Comparison of ENCODE assay signal across 11 cellular contexts in the genomic region with DNA sequence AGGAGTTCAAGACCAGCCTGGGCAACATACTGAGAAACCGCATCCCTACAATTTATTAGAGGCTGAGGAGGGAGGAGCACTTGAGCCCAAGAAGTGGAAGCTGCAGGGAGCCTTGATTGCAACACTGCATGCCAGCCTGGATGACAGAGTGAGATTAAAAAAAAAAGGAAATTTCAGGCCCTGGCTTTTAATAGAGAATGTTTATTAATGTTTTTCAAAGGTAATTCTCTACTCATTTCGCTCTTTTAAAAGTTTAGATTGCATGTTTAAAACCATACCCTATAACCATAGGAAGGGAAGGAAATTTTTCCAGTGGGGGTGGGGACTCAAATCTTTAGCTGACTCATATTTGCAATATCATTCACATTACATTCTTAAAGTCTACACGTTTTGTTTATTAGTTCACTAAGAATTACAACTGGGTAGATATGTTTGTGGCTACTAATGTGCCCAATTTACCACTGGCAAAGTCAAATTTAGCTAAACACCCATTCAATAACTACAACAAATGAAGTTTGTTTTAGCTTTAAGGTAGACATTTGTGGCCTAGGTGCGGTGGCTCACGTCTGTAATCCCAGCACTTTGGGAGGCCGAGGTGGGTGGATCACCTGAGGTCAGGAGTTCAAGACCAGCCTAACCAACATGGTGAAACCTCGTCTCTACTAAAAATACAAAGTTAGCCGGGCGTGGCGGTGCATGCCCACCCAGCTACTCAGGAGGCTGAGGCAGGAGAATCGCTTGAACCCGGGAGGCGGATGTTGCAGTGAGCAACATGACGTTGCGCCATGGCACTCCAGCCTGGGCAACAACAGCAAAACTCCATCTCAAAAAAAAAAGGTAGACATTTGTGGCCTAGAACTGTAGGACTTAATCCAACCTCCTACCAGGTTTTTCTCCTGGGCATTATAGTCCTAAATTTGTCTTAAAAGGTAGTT. TPM values are rescaled to one million over a fixed set of nuclear protein-coding genes. Genes with fewer than 3 reads are reported as not detected.
A peak's percentile ranks its signal among the peaks of the same experiment; 100 is the strongest.
DNase-seq lines count a peak whose midpoint lies in the region; ATAC-seq, FAIRE-seq and TF ChIP-seq lines count a peak whose summit lies in the region.
"Had no signal": no experiment of that assay in that cellular context is flagged by ENCODE, and none has a peak within 500 bp of the region (broad histone marks: within the 10 kb centered on the region; RNA-seq: fewer than 3 reads in every experiment).

No MANE protein-coding gene starts in this region.

- DNase-seq in HepG2 (ENCODE audit: low spot score): no peak
- DNase-seq in right lobe of liver: no peak
- no peak for DNase-seq in RWPE2 (ENCODE audit: low spot score)
- DNase-seq in epithelial cell of prostate (ENCODE audit: low read depth, low spot score): no peak
- no peak for DNase-seq in type B pancreatic cell (ENCODE audit: extremely low spot score, unreplicated experiment)
- no peak for DNase-seq in NCI-H2171 (lab: John Stamatoyannopoulos, UW)
- no peak for DNase-seq in gastrocnemius medialis
- DNase-seq: COR-L47, NCI-H82 had no signal

- peaks cover 66% of the 10 kb centered on the region for H4K20me1 ChIP-seq in HepG2 (ENCODE audit: insufficient read depth, low read length)

- H3K4me2 ChIP-seq in HepG2 (ENCODE audit: low read depth, low read length): no peak overlapping the region

- H3K36me3 Mint-ChIP-seq in type B pancreatic cell: peaks cover 9% of the 10 kb centered on the region

- intact Hi-C loops in HepG2 (cut with micrococcal nuclease; ENCODE audit: unreplicated experiment) (no loop called here), right lobe of liver (cut with DNase I) (no loop called here), gastrocnemius medialis (cut with DNase I; ENCODE audit: low total_unique reads) (no loop called here)

- no peaks in the 10 kb centered on the region for H3K9me3 Mint-ChIP-seq in type B pancreatic cell

- H3K9me3 ChIP-seq in HepG2 (ENCODE audit: low read length): no peaks in the 10 kb centered on the region
- no peaks in the 10 kb centered on the region for H3K9me3 ChIP-seq in right lobe of liver
- H3K9me3 ChIP-seq in RWPE2 (ENCODE audit: severe bottlenecking): no peaks in the 10 kb centered on the region
- no peaks in the 10 kb centered on the region for H3K9me3 ChIP-seq in gastrocnemius medialis
- H3K9me3 ChIP-seq: suprapubic skin had no signal

- no peak for FAIRE-seq in HepG2 (lab: Jason Lieb, UNC)

- H3K36me3 ChIP-seq in HepG2 (replicated peaks in 1 of 2; ENCODE audit: control insufficient read depth in 1 of 2, insufficient read depth in 2 of 2, low read length in 2 of 2): peaks cover 3 to 6% of the 10 kb centered on the region in 2 experiments; a peak in 2 of 5 replicates
- H3K36me3 ChIP-seq in right lobe of liver: no peaks in the 10 kb centered on the region
- H3K36me3 ChIP-seq in RWPE2 (ENCODE audit: low read depth): peaks cover 3% of the 10 kb centered on the region; the same call in 1 of the 2 replicates
- H3K36me3 ChIP-seq in gastrocnemius medialis: no peaks in the 10 kb centered on the region

- no peak for TF ChIP-seq RAD21 in HepG2 (CRISPR knock-in tag; IDR thresholded peaks at IDR 0.05)

- H3K4me1 ChIP-seq in HepG2 (ENCODE audit: insufficient read depth, low read length): peaks cover 38% of the 10 kb centered on the region
- peaks cover 0 to 9% (median 0%) of the 10 kb centered on the region in 4 donors for H3K4me1 ChIP-seq in right lobe of liver
- H3K4me1 ChIP-seq in RWPE2 (ENCODE audit: insufficient read depth, poor library complexity, severe bottlenecking): peaks cover 33% of the 10 kb centered on the region
- H3K4me1 ChIP-seq in gastrocnemius medialis: peaks cover 15 to 22% of the 10 kb centered on the region in 2 donors

- CTCF ChIA-PET in HepG2 (lab: Yijun Ruan, JAX; ENCODE audit: low intra/inter-chr PET ratio, low total read pairs): no interaction called here

- H2AFZ ChIP-seq in HepG2 (ENCODE audit: low read length): no peak overlapping the region

- no peaks in the 10 kb centered on the region for H3K27me3 Mint-ChIP-seq in type B pancreatic cell

- peak overlapping the region; percentile 27 for H3K4me3 Mint-ChIP-seq in type B pancreatic cell

- H3K27ac ChIP-seq in HepG2 (ENCODE audit: extremely low read length, insufficient read depth, low read length): no peak overlapping the region
- H3K27ac ChIP-seq in right lobe of liver: no peak overlapping the region
- H3K27ac ChIP-seq in RWPE2 (ENCODE audit: poor library complexity, severe bottlenecking): peak overlapping the region; percentile 80
- peak overlapping the region; percentile 27 for H3K27ac ChIP-seq in epithelial cell of prostate
- no peak overlapping the region for H3K27ac ChIP-seq in gastrocnemius medialis
- H3K27ac ChIP-seq: suprapubic skin had no signal

- TF ChIP-seq POLR2A in HepG2 (IDR thresholded peaks at IDR 0.05; ENCODE audit: insufficient read depth in 1 of 2, low read depth in 2 of 2, low read length in 2 of 2) (no peak), right lobe of liver (IDR thresholded peaks at IDR 0.05) (no peak), gastrocnemius medialis (IDR thresholded peaks at IDR 0.05) (no peak)

- H3K4me1 Mint-ChIP-seq in type B pancreatic cell (ENCODE audit: unreplicated experiment): peaks cover 34% of the 10 kb centered on the region

- POLR2A ChIA-PET in HepG2 (lab: Yijun Ruan, JAX): interaction anchor here (1.1 kb wide), 1 partner anchor 85 kb away, joined by 3 read pairs; a partner anchor contains a TSS

- H3K27me3 ChIP-seq in HepG2 (ENCODE audit: control insufficient read depth in 1 of 2, insufficient read depth in 2 of 2, low read length in 2 of 2) (no peaks in the 10 kb centered on the region; a peak in 1 of 5 replicates), right lobe of liver (no peaks in the 10 kb centered on the region), RWPE2 (ENCODE audit: insufficient read depth, poor library complexity, severe bottlenecking) (no peaks in the 10 kb centered on the region), gastrocnemius medialis (no peaks in the 10 kb centered on the region)
- H3K27me3 ChIP-seq: suprapubic skin had no signal

- ATAC-seq in HepG2: no peak
- ATAC-seq in right lobe of liver: no peak
- peak; percentile 24; the same call in 1 of the 3 replicates for ATAC-seq in RWPE2 (ENCODE audit: low read depth)
- no peak for ATAC-seq in GM19397 (IDR thresholded peaks at IDR 0.05; ENCODE audit: unreplicated experiment)
- no peak for ATAC-seq in gastrocnemius medialis

- BruUV-seq in HepG2 (replicated peaks; lab: Mats Ljungman, UMichigan): no TSS peak

- no peak overlapping the region for H3K4me3 ChIP-seq in HepG2 (replicated peaks in 1 of 3; ENCODE audit: insufficient read depth in 1 of 3, low read depth in 2 of 3, low read length in 3 of 3)
- H3K4me3 ChIP-seq in right lobe of liver: no peak overlapping the region
- no peak overlapping the region for H3K4me3 ChIP-seq in RWPE2 (ENCODE audit: severe bottlenecking)
- no peak overlapping the region for H3K4me3 ChIP-seq in gastrocnemius medialis
- H3K4me3 ChIP-seq: suprapubic skin had no signal

- TF ChIP-seq EP300 in HepG2 (IDR thresholded peaks at IDR 0.05; ENCODE audit: low read depth in 2 of 2, low read length in 2 of 2) (no peak), HepG2 (CRISPR knock-in tag; IDR thresholded peaks at IDR 0.05; ENCODE audit: borderline replicate concordance) (no peak)

- H3K27ac Mint-ChIP-seq in type B pancreatic cell: peak overlapping the region; percentile 68

- TF ChIP-seq CTCF in HepG2 (CRISPR knock-in tag; IDR thresholded peaks at IDR 0.05) (no peak), right lobe of liver (IDR thresholded peaks at IDR 0.05) (no peak), RWPE2 (IDR thresholded peaks at IDR 0.05; ENCODE audit: poor library complexity, severe bottlenecking) (no peak), type B pancreatic cell (conservative IDR thresholded peaks at IDR 0.05) (no peak), gastrocnemius medialis (IDR thresholded peaks at IDR 0.05 in 4 of 5, conservative IDR thresholded peaks at IDR 0.05 in 1 of 5) (no peak)

- peaks cover 89% of the 10 kb centered on the region for H3K79me2 ChIP-seq in HepG2 (ENCODE audit: insufficient read depth, low read length)

- H3K9ac ChIP-seq in HepG2 (ENCODE audit: insufficient read depth, low read depth, low read length): no peak overlapping the region

- 92% methylated on average over 15 of the region's 15 CpGs for WGBS in HepG2 (ENCODE audit: low lambda C conversion rate)
- WGBS in right lobe of liver (ENCODE audit: insufficient coverage, low coverage, low lambda C conversion rate, missing lambda C conversion rate): 56% methylated on average over 5 of the region's 15 CpGs

- in situ Hi-C loops in HepG2 (cut with HindIII; ENCODE audit: extremely low pct_ligation_motif_present, low pct_unique_long_range_greater_than_20kb) (no loop called here), gastrocnemius medialis (cut with MboI; ENCODE audit: low sequenced_read_pairs in 4 of 4) (no loop called here)

RNA-seq across cellular contexts. Expression of a gene that starts 5.0 kb away (rescaled TPM):
- total RNA-seq in HepG2 (2016; rRNA removed; fragmentation: Illumina TruSeq; extraction: Trizol) (33.1 and 34.2 TPM in 2 replicates), right lobe of liver (10 to 100 TPM; 12.0 to 22.6 (median 16.1) TPM), type B pancreatic cell (ENCODE audit: low replicate concordance) (165 and 182 TPM in 2 replicates), gastrocnemius medialis (10 to 100 TPM; 10.7 to 17.1 (median 13.7) TPM)
- 19.5 and 20.3 TPM in 2 replicates for total RNA-seq in HepG2 (2016; cell fraction: cytosol; rRNA removed; fragmentation: Illumina TruSeq; extraction: Trizol; ENCODE audit: low read depth)
- 29.8 and 31.9 TPM in 2 replicates for total RNA-seq in HepG2 (2016; cell fraction: insoluble cytoplasmic fraction; rRNA removed; fragmentation: Illumina TruSeq; extraction: Trizol)
- 11.4 and 12.3 TPM in 2 replicates for total RNA-seq in HepG2 (2016; cell fraction: membrane; rRNA removed; fragmentation: Illumina TruSeq; extraction: Trizol)
- 54.3 and 61.2 TPM in 2 replicates for total RNA-seq in HepG2 (2016; cell fraction: nucleus; rRNA removed; fragmentation: Illumina TruSeq; extraction: Trizol)
- 26.5 and 35.4 TPM in 2 replicates for polyA plus RNA-seq in HepG2 (2011; rRNA removed)
- polyA plus RNA-seq in HepG2 (2011; cell fraction: cytosol; rRNA removed): 22.1 and 28.3 TPM in 2 replicates
- 36.4 and 43.7 TPM in 2 replicates for polyA plus RNA-seq in HepG2 (2011; cell fraction: nucleus; rRNA removed)
- polyA plus RNA-seq in HepG2 (2012): 26.9 and 31.1 TPM in 2 replicates
- 0.63 and 1.1 TPM in 2 replicates for polyA plus RNA-seq in HepG2 (2016; cell fraction: cytosol; fragmentation: Illumina TruSeq; extraction: Trizol; ENCODE audit: low read depth)
- polyA plus RNA-seq in HepG2 (2016; cell fraction: insoluble cytoplasmic fraction; fragmentation: Illumina TruSeq; extraction: Trizol; ENCODE audit: low read depth): 22.0 and 23.8 TPM in 2 replicates
- polyA plus RNA-seq in HepG2 (2016; cell fraction: membrane; fragmentation: Illumina TruSeq; extraction: Trizol; ENCODE audit: low read depth): 2.8 and 3.0 TPM in 2 replicates
- 28.1 and 31.4 TPM in 2 replicates for polyA plus RNA-seq in HepG2 (2016; cell fraction: nucleus; fragmentation: Illumina TruSeq; extraction: Trizol; ENCODE audit: insufficient read depth, low read depth)
- polyA minus RNA-seq in HepG2 (2011; rRNA and poly(A)+ RNA removed; ENCODE audit: low replicate concordance): 24.8 and 71.2 TPM in 2 replicates
- polyA minus RNA-seq in HepG2 (2011; cell fraction: cytosol; rRNA and poly(A)+ RNA removed): 58.9 and 59.9 TPM in 2 replicates
- polyA minus RNA-seq in HepG2 (2011; cell fraction: nucleus; rRNA and poly(A)+ RNA removed): 238 and 264 TPM in 2 replicates

RNA-seq across cellular contexts. Expression of a gene that starts 7.5 kb away (rescaled TPM):
- total RNA-seq in HepG2 (2016; rRNA removed; fragmentation: Illumina TruSeq; extraction: Trizol) (0.55 and 0.60 TPM in 2 replicates), right lobe of liver (under 1 TPM in 2 of 6 experiments, not detected in 4; 0.49 to 0.86 TPM), type B pancreatic cell (ENCODE audit: low replicate concordance) (7.9 and 13.9 TPM in 2 replicates), gastrocnemius medialis (1 to 10 TPM in 1 of 4 donors, not detected in 3; 4.3 TPM)
- 1.1 and 2.0 TPM in 2 replicates for total RNA-seq in HepG2 (2016; cell fraction: cytosol; rRNA removed; fragmentation: Illumina TruSeq; extraction: Trizol; ENCODE audit: low read depth)
- total RNA-seq in HepG2 (2016; cell fraction: insoluble cytoplasmic fraction; rRNA removed; fragmentation: Illumina TruSeq; extraction: Trizol): 0.84 TPM in 1 of 2 replicates, not detected in the other
- total RNA-seq in HepG2 (2016; cell fraction: membrane; rRNA removed; fragmentation: Illumina TruSeq; extraction: Trizol): 1.00 and 1.1 TPM in 2 replicates
- total RNA-seq in HepG2 (2016; cell fraction: nucleus; rRNA removed; fragmentation: Illumina TruSeq; extraction: Trizol): 0.94 TPM in 1 of 2 replicates, not detected in the other
- 4.1 and 4.4 TPM in 2 replicates for polyA plus RNA-seq in HepG2 (2011; rRNA removed)
- polyA plus RNA-seq in HepG2 (2011; cell fraction: cytosol; rRNA removed): 4.5 and 8.3 TPM in 2 replicates
- 9.5 and 12.7 TPM in 2 replicates for polyA plus RNA-seq in HepG2 (2011; cell fraction: nucleus; rRNA removed)
- 9.0 and 16.4 TPM in 2 replicates for polyA plus RNA-seq in HepG2 (2012)
- polyA plus RNA-seq in HepG2 (2016; cell fraction: cytosol; fragmentation: Illumina TruSeq; extraction: Trizol; ENCODE audit: low read depth): 6.2 and 6.7 TPM in 2 replicates
- polyA plus RNA-seq in HepG2 (2016; cell fraction: insoluble cytoplasmic fraction; fragmentation: Illumina TruSeq; extraction: Trizol; ENCODE audit: low read depth): 1.0 and 1.8 TPM in 2 replicates
- polyA plus RNA-seq in HepG2 (2016; cell fraction: membrane; fragmentation: Illumina TruSeq; extraction: Trizol; ENCODE audit: low read depth): 5.4 and 6.3 TPM in 2 replicates
- 3.8 and 4.4 TPM in 2 replicates for polyA plus RNA-seq in HepG2 (2016; cell fraction: nucleus; fragmentation: Illumina TruSeq; extraction: Trizol; ENCODE audit: insufficient read depth, low read depth)
- 6.6 TPM in 1 of 2 replicates, not detected in the other for polyA minus RNA-seq in HepG2 (2011; rRNA and poly(A)+ RNA removed; ENCODE audit: low replicate concordance)
- polyA minus RNA-seq in HepG2 (2011; cell fraction: cytosol; rRNA and poly(A)+ RNA removed): 3.7 and 3.9 TPM in 2 replicates
- polyA minus RNA-seq in HepG2 (2011; cell fraction: nucleus; rRNA and poly(A)+ RNA removed): 0.90 and 1.7 TPM in 2 replicates

Comparison
In these comparisons a context has a peak if more than half of its experiments do, and no peak if none do; other contexts are left out.
1. H3K27ac ChIP-seq: peak in RWPE2 (single experiment) and epithelial cell of prostate (single experiment); none in HepG2 (single experiment), right lobe of liver (0 of 3) and gastrocnemius medialis (0 of 4).